In genomic region chr1:151968058-151968457, GRCh38 we compare ENCODE assay signal across 8 cellular contexts. TPM values are rescaled to one million over a fixed set of nuclear protein-coding genes. Genes with fewer than 3 reads are reported as not detected.
A peak's percentile ranks its signal among the peaks of the same experiment; 100 is the strongest.
DNase-seq lines count a peak whose midpoint lies in the region; ATAC-seq and TF ChIP-seq lines count a peak whose summit lies in the region.

No MANE protein-coding gene starts in this region.

- POLR2A ChIA-PET in PC-3 (lab: Charles Lee; ENCODE audit: unreplicated experiment): interaction anchor here (0.5 to 2.4 kb wide), 8 partner anchors 14 to 457 kb away, joined by 3 to 14 read pairs (median 4); partner anchors contain the start of gene CGN

- intact Hi-C loops in PC-3 (cut with micrococcal nuclease): loop anchor here (1.0 to 2.0 kb wide), 4 partner anchors 22 to 67 kb away; no protein-coding TSS in a partner anchor
- intact Hi-C loops in left ventricle myocardium superior (cut with micrococcal nuclease): no loop called here

- no peaks in the 10 kb centered on the region for H3K9me2 ChIP-seq in PC-3 (replicated peaks; ENCODE audit: low read length)

- no peak overlapping the region for H3K9ac ChIP-seq in PC-3 (ENCODE audit: low read length)

- no peaks in the 10 kb centered on the region for H3K9me3 ChIP-seq in PC-3 (ENCODE audit: low read length)

- ATAC-seq in PC-3 (peak; percentile 48), left ventricle myocardium superior (peak; percentile 81), HG03139 (IDR thresholded peaks at IDR 0.05; ENCODE audit: unreplicated experiment) (no peak), HG03135 (IDR thresholded peaks at IDR 0.05; ENCODE audit: unreplicated experiment) (no peak)

- peak overlapping the region; percentile 37; the same call in 1 of the 2 replicates for H3K4me2 ChIP-seq in PC-3 (ENCODE audit: low read length)

- TF ChIP-seq CTCF in GM20000 (IDR thresholded peaks at IDR 0.05; ENCODE audit: extremely low read depth, missing control alignments) (peak; percentile 68), PC-3 (conservative IDR thresholded peaks at IDR 0.05; ENCODE audit: low read depth, low read length) (peak; percentile 97)

- H3K4me3 ChIP-seq in PC-3 (ENCODE audit: low read length): no peak overlapping the region

- H3F3A ChIP-seq in PC-3 (ENCODE audit: low read length, unreplicated experiment): no peaks in the 10 kb centered on the region

- H4K20me1 ChIP-seq in PC-3 (ENCODE audit: low read length): no peaks in the 10 kb centered on the region

- CTCF ChIA-PET in PC-3 (lab: Charles Lee): interaction anchor here (0.5 to 2.2 kb wide), 13 partner anchors 15 to 128 kb away, joined by 3 to 38 read pairs (median 6); no protein-coding TSS in a partner anchor

- no TSS peak for BruUV-seq in PC-3 (replicated peaks; lab: Mats Ljungman, UMichigan)

- H3K4me1 ChIP-seq in PC-3 (ENCODE audit: insufficient read depth, low read length): peaks cover 66% of the 10 kb centered on the region

- no peaks in the 10 kb centered on the region for H3K36me3 ChIP-seq in PC-3 (ENCODE audit: low read depth, low read length)

- H2AFZ ChIP-seq in PC-3 (ENCODE audit: low read length): no peak overlapping the region

- H3K27me3 ChIP-seq in PC-3 (ENCODE audit: low read length): no peaks in the 10 kb centered on the region

- H3K79me2 ChIP-seq in PC-3 (ENCODE audit: low read length): no peaks in the 10 kb centered on the region

- peak; percentile 41 for DNase-seq in AG08396 (ENCODE audit: low spot score)
- DNase-seq in GM20000 (ENCODE audit: low spot score): peak; percentile 55
- peak; percentile 89 for DNase-seq in PC-3
- DNase-seq in activated naive CD4-positive, alpha-beta T cell treated with Interleukin-2 at 50 U/mL for 16 hours: peak; percentile 43
- DNase-seq in left ventricle myocardium superior: no peak
- peak; percentile 13 for DNase-seq in stimulated activated CD4-positive, alpha-beta T cell treated with anti-CD3 and anti-CD28 coated beads, Interleukin-4, amount 100 ng/mL, for 1 hour

- no peak overlapping the region for H3K27ac ChIP-seq in PC-3 (ENCODE audit: low read length)

RNA-seq across cellular contexts. Expression of gene S100A10, which starts 25.6 kb away (rescaled TPM):
- total RNA-seq in PC-3 (2014; rRNA removed) (349 and 400 TPM in 2 replicates), left ventricle myocardium superior (201 TPM)

RNA-seq across cellular contexts. Expression of gene THEM4, which starts 58.7 kb away (rescaled TPM):
- 18.1 and 19.6 TPM in 2 replicates for total RNA-seq in PC-3 (2014; rRNA removed)
- total RNA-seq in left ventricle myocardium superior: 16.6 TPM

Comparison
In these comparisons a context has a peak if more than half of its experiments do, and no peak if none do; other contexts are left out.
1. ATAC-seq: peak in PC-3 (single experiment) and left ventricle myocardium superior (single experiment); none in HG03139 (single experiment) and HG03135 (single experiment).